8 cellular contexts compared by ENCODE assay signal in genomic region chr9:34637356-34638137, GRCh38. TPM values are rescaled to one million over a fixed set of nuclear protein-coding genes. Genes with fewer than 3 reads are reported as not detected.
DNase-seq lines count a peak whose midpoint lies in the region; ATAC-seq and TF ChIP-seq lines count a peak whose summit lies in the region.

SIGMAR1 (minus strand) TSS chr9:34637787; CDS start chr9:34637697, 90 bp downstream.

- H3K27me3 ChIP-seq in ACC112 (ENCODE audit: insufficient read depth, low read length) = no peaks in the 10 kb centered on the region
- H3K27me3 ChIP-seq in WERI-Rb-1 (ENCODE audit: insufficient read depth, low read depth, severe bottlenecking) = no peaks in the 10 kb centered on the region
- H3K27me3 ChIP-seq in breast epithelium = no peaks in the 10 kb centered on the region
- no peaks in the 10 kb centered on the region for H3K27me3 ChIP-seq in skeletal muscle tissue (ENCODE audit: control insufficient read depth in 3 of 3, insufficient read depth in 3 of 3, low read length in 3 of 3)

- H3K4me1 ChIP-seq in ACC112 (ENCODE audit: control insufficient read depth, insufficient read depth, low read length, unreplicated experiment) = peaks cover 18% of the 10 kb centered on the region
- H3K4me1 ChIP-seq in breast epithelium = peaks cover 0 to 4% of the 10 kb centered on the region in 2 donors
- H3K4me1 ChIP-seq in skeletal muscle tissue (ENCODE audit: control insufficient read depth in 3 of 3, insufficient read depth in 3 of 3, low read length in 3 of 3) = peaks cover 18 to 50% (median 31%) of the 10 kb centered on the region in 3 donors

- H3K79me2 ChIP-seq in ACC112 (ENCODE audit: control insufficient read depth, insufficient read depth, low read length, unreplicated experiment) = peaks cover 23% of the 10 kb centered on the region

- H3K27ac ChIP-seq in ACC112 (ENCODE audit: low read depth, low read length) (peak within 1 kb of the TSS; percentile 2; the same call in 1 of the 2 replicates), WERI-Rb-1 (peak within 1 kb of the TSS; percentile 78), breast epithelium (peak within 1 kb of the TSS; percentile 90 to 91), skeletal muscle tissue (ENCODE audit: low read depth, low read length) (peak within 1 kb of the TSS; percentile 83)

- H3K9ac ChIP-seq in skeletal muscle tissue (ENCODE audit: low read depth in 1 of 3, low read length in 3 of 3) = peak within 1 kb of the TSS; percentile 88 to 93 (median 92)

- DNase-seq in NCI-H2196 treated with DMSO at 0.1 percent for 48 hours (lab: John Stamatoyannopoulos, UW; ENCODE audit: unreplicated experiment) (peak; percentile 88), WERI-Rb-1 (peak; percentile 95), breast epithelium (ENCODE audit: low spot score in 2 of 2) (peak; percentile 84 to 91)

- TF ChIP-seq CTCF in WERI-Rb-1 (IDR thresholded peaks at IDR 0.05; ENCODE audit: low read depth, low read length) = no peak
- peak in 2 of 3 donors; percentile 5 to 10 for TF ChIP-seq CTCF in breast epithelium (IDR thresholded peaks at IDR 0.05)

- peak within 1 kb of the TSS; percentile 98 for H3K4me3 ChIP-seq in ACC112 (ENCODE audit: low read depth, low read length)
- H3K4me3 ChIP-seq in WERI-Rb-1 (ENCODE audit: low read depth, low read length) = peak within 1 kb of the TSS; percentile 80
- H3K4me3 ChIP-seq in breast epithelium = peak within 1 kb of the TSS; percentile 66 to 97 (median 82)
- H3K4me3 ChIP-seq in iPS-18c (ENCODE audit: insufficient read depth, low read depth, low read length) = peak within 1 kb of the TSS; percentile 94
- H3K4me3 ChIP-seq in skeletal muscle tissue (ENCODE audit: low read length in 3 of 3) = peak within 1 kb of the TSS; percentile 85 to 92 (median 88)

- H3K9me3 ChIP-seq in WERI-Rb-1 (ENCODE audit: severe bottlenecking) (no peaks in the 10 kb centered on the region), breast epithelium (no peaks in the 10 kb centered on the region), iPS-18c (ENCODE audit: control insufficient read depth, insufficient read depth, low read length) (no peaks in the 10 kb centered on the region), skeletal muscle tissue (ENCODE audit: control insufficient read depth in 3 of 3, low read length in 3 of 3) (no peaks in the 10 kb centered on the region)

- TF ChIP-seq POLR2A in breast epithelium (IDR thresholded peaks at IDR 0.05) = peak; percentile 12

- peak within 1 kb of the TSS; percentile 91 for H2AFZ ChIP-seq in ACC112 (ENCODE audit: low read length, unreplicated experiment)

- intact Hi-C loops in breast epithelium (cut with DNase I; ENCODE audit: low total_unique reads) = no loop called here

- ATAC-seq in GM18870 (IDR thresholded peaks at IDR 0.05; ENCODE audit: unreplicated experiment) (peak; percentile 75), HG03139 (IDR thresholded peaks at IDR 0.05; ENCODE audit: unreplicated experiment) (peak; percentile 68)

- H3K36me3 ChIP-seq in ACC112 (ENCODE audit: insufficient read depth, low read length) (no peaks in the 10 kb centered on the region), WERI-Rb-1 (peaks cover 10% of the 10 kb centered on the region), breast epithelium (no peaks in the 10 kb centered on the region), skeletal muscle tissue (ENCODE audit: control insufficient read depth in 3 of 3, insufficient read depth in 3 of 3, low read length in 3 of 3) (peaks cover 8 to 12% (median 10%) of the 10 kb centered on the region in 3 donors)

RNA-seq across cellular contexts. Expression of gene SIGMAR1, which starts in this region (rescaled TPM):
- total RNA-seq in breast epithelium = 10 to 100 TPM; 62.6 to 84.8 (median 70.8) TPM
- 14.1 TPM for total RNA-seq in skeletal muscle tissue

Comparison
In these comparisons a context has a peak if more than half of its experiments do, and no peak if none do; other contexts are left out.
1. Peak in every context shown above with its lines: DNase-seq, ATAC-seq, H3K4me3 ChIP-seq and H3K27ac ChIP-seq.
2. H3K27ac ChIP-seq: peak in every context shown above with its lines; median percentile 90 in breast epithelium; 83 in skeletal muscle tissue; 78 in WERI-Rb-1; 2 in ACC112.